ENCODE assay signal across 23 cellular contexts in genomic region chr5:23483090-23483489, GRCh38. TPM values are rescaled to one million over a fixed set of nuclear protein-coding genes. Genes with fewer than 3 reads are reported as not detected.
"Had no signal": no experiment of that assay in that cellular context is flagged by ENCODE, and none has a peak within 500 bp of the region (broad histone marks: within the 10 kb centered on the region; RNA-seq: fewer than 3 reads in every experiment).

No MANE protein-coding gene starts in this region.

- ATAC-seq: Panc1, Right ventricle myocardium inferior, SK-N-SH treated with all-trans-retinoic acid at 6 μM for 48 hours had no signal

- H3K9me3 ChIP-seq: MG63, SJCRH30 had no signal

- H3K36me3 ChIP-seq: MG63, SJCRH30 had no signal

- H3K4me3 ChIP-seq: MG63, SJCRH30 had no signal

- H3K4me1 ChIP-seq: SJCRH30 had no signal

- H3K27ac ChIP-seq: RWPE1, SJCRH30 had no signal

- H3K27me3 ChIP-seq: MG63, SJCRH30 had no signal

- DNase-seq: KBM-7, MG63, NCI-H1092, NCI-H1105 treated with DMSO at 0.1 percent for 48 hours, NCI-H1417 treated with DMSO at 0.1 percent for 48 hours, NCI-H146, NCI-H1694 treated with DMSO at 0.1 percent for 48 hours, NCI-H1930, NCI-H2081, NCI-H2107, NCI-H2227 treated with DMSO at 0.1 percent for 48 hours, NCI-H446, NCI-H510A, NCI-H524 treated with DMSO at 0.1 percent for 48 hours, NCI-H774, SHP77 treated with DMSO at 0.1 percent for 48 hours, SJCRH30 had no signal

RNA-seq across cellular contexts. Expression of gene PRDM9, which starts 24.3 kb away (rescaled TPM):
- total RNA-seq: HT-29, LHCN-M2, Right ventricle myocardium inferior, SJCRH30 had no signal
